ENCODE assay signal across 20 cellular contexts in genomic region chr6:80356000-80356399, GRCh38.
"Had no signal": no experiment of that assay in that cellular context is flagged by ENCODE, and none has a peak within 500 bp of the region (broad histone marks: within the 10 kb centered on the region; RNA-seq: fewer than 3 reads in every experiment).

No MANE protein-coding gene starts in this region.

- H3K27ac Mint-ChIP-seq: immature natural killer cell; naive thymus-derived CD8-positive, alpha-beta T cell; stimulated activated naive B cell treated with anti-CD40 and anti-IgM and Interleukin-4, amounts not matched to agents 10 μg/mL and 1 μg/mL and 100 μg/mL, for 72 hours; stimulated activated naive CD8-positive, alpha-beta T cell treated with anti-CD3 and anti-CD28 coated beads, Interleukin-15, amount 100 ng/mL, for 72 hours had no signal

- ATAC-seq: gastrocnemius medialis; heart right ventricle; naive thymus-derived CD8-positive, alpha-beta T cell; stimulated activated naive B cell treated with anti-CD40 and anti-IgM and Interleukin-4, amounts not matched to agents 10 μg/mL and 1 μg/mL and 100 μg/mL, for 72 hours; stimulated activated naive CD8-positive, alpha-beta T cell treated with anti-CD3 and anti-CD28 coated beads, Interleukin-15, amount 100 ng/mL, for 72 hours had no signal

- DNase-seq: effector memory CD4-positive, alpha-beta T cell; gastrocnemius medialis; heart right ventricle; hypothalamus; immature natural killer cell; left ventricle myocardium inferior; mesenchymal stem cell; naive thymus-derived CD8-positive, alpha-beta T cell; sigmoid colon; stimulated activated CD4-positive, alpha-beta T cell treated with anti-CD3 and anti-CD28 coated beads, Interleukin-2, amount 100 ng/mL, for 24 hours; stimulated activated CD4-positive, alpha-beta T cell treated with anti-CD3 and anti-CD28 coated beads, Interleukin-4, amount 100 ng/mL, for 4 hours; stimulated activated naive B cell treated with anti-CD40 and anti-IgM and Interleukin-4, amounts not matched to agents 10 μg/mL and 1 μg/mL and 100 μg/mL, for 72 hours; stimulated activated naive CD8-positive, alpha-beta T cell treated with anti-CD3 and anti-CD28 coated beads, Interleukin-15, amount 100 ng/mL, for 72 hours; transverse colon had no signal

- H3K9me3 Mint-ChIP-seq: immature natural killer cell; naive thymus-derived CD8-positive, alpha-beta T cell; stimulated activated naive CD8-positive, alpha-beta T cell treated with anti-CD3 and anti-CD28 coated beads, Interleukin-15, amount 100 ng/mL, for 72 hours had no signal

- H3K27me3 ChIP-seq: esophagus muscularis mucosa, gastrocnemius medialis, heart right ventricle, right atrium auricular region, sigmoid colon, transverse colon had no signal

- H3K27me3 Mint-ChIP-seq: naive thymus-derived CD8-positive, alpha-beta T cell; stimulated activated naive B cell treated with anti-CD40 and anti-IgM and Interleukin-4, amounts not matched to agents 10 μg/mL and 1 μg/mL and 100 μg/mL, for 72 hours; stimulated activated naive CD8-positive, alpha-beta T cell treated with anti-CD3 and anti-CD28 coated beads, Interleukin-15, amount 100 ng/mL, for 72 hours had no signal

- H3K27ac ChIP-seq: esophagus muscularis mucosa, gastrocnemius medialis, heart right ventricle, left ventricle myocardium inferior, right atrium auricular region, sigmoid colon, skin epidermis, thoracic aorta, transverse colon had no signal

- H3K9me3 ChIP-seq: esophagus muscularis mucosa, gastrocnemius medialis, heart right ventricle, left ventricle myocardium inferior, right atrium auricular region, sigmoid colon, thoracic aorta, transverse colon had no signal

- H3K4me1 Mint-ChIP-seq: immature natural killer cell; stimulated activated naive B cell treated with anti-CD40 and anti-IgM and Interleukin-4, amounts not matched to agents 10 μg/mL and 1 μg/mL and 100 μg/mL, for 72 hours; stimulated activated naive CD8-positive, alpha-beta T cell treated with anti-CD3 and anti-CD28 coated beads, Interleukin-15, amount 100 ng/mL, for 72 hours had no signal

- H3K4me1 ChIP-seq: gastrocnemius medialis, heart right ventricle, right atrium auricular region, transverse colon had no signal

- H3K36me3 ChIP-seq: gastrocnemius medialis, left ventricle myocardium inferior, right atrium auricular region, sigmoid colon, thoracic aorta had no signal

- H3K4me3 Mint-ChIP-seq: immature natural killer cell; naive thymus-derived CD8-positive, alpha-beta T cell; stimulated activated naive B cell treated with anti-CD40 and anti-IgM and Interleukin-4, amounts not matched to agents 10 μg/mL and 1 μg/mL and 100 μg/mL, for 72 hours; stimulated activated naive CD8-positive, alpha-beta T cell treated with anti-CD3 and anti-CD28 coated beads, Interleukin-15, amount 100 ng/mL, for 72 hours had no signal

- FAIRE-seq: keratinocyte had no signal

- H3K4me3 ChIP-seq: esophagus muscularis mucosa, gastrocnemius medialis, heart right ventricle, left ventricle myocardium inferior, lung, right atrium auricular region, sigmoid colon, skin epidermis, thoracic aorta, transverse colon had no signal
